In the genomic region with DNA sequence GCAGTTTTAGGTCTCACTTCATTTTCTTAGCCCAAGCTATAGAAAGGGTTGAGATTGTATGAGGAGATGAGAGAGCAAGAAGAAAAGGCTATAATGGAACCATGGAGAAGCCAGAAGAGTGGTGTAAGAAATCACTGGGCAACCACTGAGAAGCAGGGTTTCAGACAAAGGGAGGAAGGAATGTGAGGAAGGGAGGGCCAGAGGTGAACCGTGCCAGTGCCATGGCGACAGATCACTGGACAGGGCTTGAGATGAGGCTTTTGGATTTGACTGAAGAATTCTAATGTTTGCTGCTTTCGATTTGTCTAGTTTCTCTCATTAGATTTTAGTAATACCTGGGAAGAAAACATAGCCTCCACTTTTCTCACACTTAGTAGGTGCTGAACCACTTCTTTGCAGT, we compare ENCODE assay signal across 9 cellular contexts. TPM values are rescaled to one million over a fixed set of nuclear protein-coding genes. Genes with fewer than 3 reads are reported as not detected.
DNase-seq lines count a peak whose midpoint lies in the region; ATAC-seq lines count a peak whose summit lies in the region.
"Had no signal": no experiment of that assay in that cellular context is flagged by ENCODE, and none has a peak within 500 bp of the region (broad histone marks: within the 10 kb centered on the region; RNA-seq: fewer than 3 reads in every experiment).

No MANE protein-coding gene starts in this region.

- no peaks in the 10 kb centered on the region for H3K27me3 Mint-ChIP-seq in activated T-cell treated with anti-CD3 and anti-CD28 coated beads, Interleukin-2, amount 50 U/mL, for 24 hours
- no peaks in the 10 kb centered on the region for H3K27me3 Mint-ChIP-seq in activated T-helper 1 cell treated with anti-CD3 and anti-CD28 coated beads, Interleukin-12 subunit alpha, Interleukin-12 subunit beta, Interleukin-2, Interleukin-4 antibody, amounts not matched to agents 30 ng/mL and 10 ng/mL and 1 ng/mL, durations not matched to agents 14 hours and 24 hours and 36 hours (ENCODE audit: insufficient read depth)
- no peaks in the 10 kb centered on the region for H3K27me3 Mint-ChIP-seq in stimulated activated memory B cell treated with anti-CD40 and anti-IgM and Interleukin-4, amounts not matched to agents 10 μg/mL and 1 μg/mL and 100 μg/mL, for 72 hours

- peak overlapping the region; percentile 99 for H3K27ac Mint-ChIP-seq in activated T-cell treated with anti-CD3 and anti-CD28 coated beads, Interleukin-2, amount 50 U/mL, for 24 hours
- peak overlapping the region; percentile 85 for H3K27ac Mint-ChIP-seq in activated T-helper 1 cell treated with anti-CD3 and anti-CD28 coated beads, Interleukin-12 subunit alpha, Interleukin-12 subunit beta, Interleukin-2, Interleukin-4 antibody, amounts not matched to agents 30 ng/mL and 10 ng/mL and 1 ng/mL, durations not matched to agents 14 hours and 24 hours and 36 hours
- H3K27ac Mint-ChIP-seq in stimulated activated memory B cell treated with anti-CD40 and anti-IgM and Interleukin-4, amounts not matched to agents 10 μg/mL and 1 μg/mL and 100 μg/mL, for 72 hours = peak overlapping the region; percentile 77

- no peaks in the 10 kb centered on the region for H3K9me3 Mint-ChIP-seq in activated T-cell treated with anti-CD3 and anti-CD28 coated beads, Interleukin-2, amount 50 U/mL, for 24 hours
- H3K9me3 Mint-ChIP-seq in activated T-helper 1 cell treated with anti-CD3 and anti-CD28 coated beads, Interleukin-12 subunit alpha, Interleukin-12 subunit beta, Interleukin-2, Interleukin-4 antibody, amounts not matched to agents 30 ng/mL and 10 ng/mL and 1 ng/mL, durations not matched to agents 14 hours and 24 hours and 36 hours = no peaks in the 10 kb centered on the region
- H3K9me3 Mint-ChIP-seq in stimulated activated memory B cell treated with anti-CD40 and anti-IgM and Interleukin-4, amounts not matched to agents 10 μg/mL and 1 μg/mL and 100 μg/mL, for 72 hours = no peaks in the 10 kb centered on the region

- no peak for DNase-seq in activated T-cell treated with anti-CD3 and anti-CD28 coated beads, Interleukin-2, amount 50 U/mL, for 24 hours
- DNase-seq in activated T-cell treated with anti-CD3 and anti-CD28 coated beads, Interleukin-2, amount 50 U/mL, for 1 hour = no peak
- no peak for DNase-seq in activated T-helper 1 cell treated with anti-CD3 and anti-CD28 coated beads, Interleukin-12 subunit alpha, Interleukin-12 subunit beta, Interleukin-2, Interleukin-4 antibody, amounts not matched to agents 30 ng/mL and 10 ng/mL and 1 ng/mL, durations not matched to agents 14 hours and 24 hours and 36 hours (ENCODE audit: low spot score)
- DNase-seq in iPS-NIHi7 (ENCODE audit: extremely low spot score) (peak; percentile 18), NCI-H2107 treated with DMSO at 0.1 percent for 48 hours (lab: John Stamatoyannopoulos, UW; ENCODE audit: unreplicated experiment) (no peak)
- DNase-seq: stimulated activated CD4-positive, alpha-beta T cell treated with anti-CD3 and anti-CD28 coated beads, Interleukin-4, amount 100 ng/mL, for 4 hours had no signal

- intact Hi-C loops in activated T-helper 1 cell treated with anti-CD3 and anti-CD28 coated beads, Interleukin-12 subunit alpha, Interleukin-12 subunit beta, Interleukin-2, Interleukin-4 antibody, amounts not matched to agents 30 ng/mL and 10 ng/mL and 1 ng/mL, durations not matched to agents 14 hours and 24 hours and 36 hours (cut with micrococcal nuclease) = no loop called here

- no peak for ATAC-seq in stimulated activated memory B cell treated with anti-CD40 and anti-IgM and Interleukin-4, amounts not matched to agents 10 μg/mL and 1 μg/mL and 100 μg/mL, for 72 hours
- ATAC-seq in HG03354 (IDR thresholded peaks at IDR 0.05; ENCODE audit: poor library complexity, severe bottlenecking, unreplicated experiment) (no peak), GM19455 (IDR thresholded peaks at IDR 0.05; ENCODE audit: unreplicated experiment) (no peak)

- H3K4me3 Mint-ChIP-seq in activated T-cell treated with anti-CD3 and anti-CD28 coated beads, Interleukin-2, amount 50 U/mL, for 24 hours = peak overlapping the region; percentile 69
- peak overlapping the region; percentile 19 for H3K4me3 Mint-ChIP-seq in activated T-helper 1 cell treated with anti-CD3 and anti-CD28 coated beads, Interleukin-12 subunit alpha, Interleukin-12 subunit beta, Interleukin-2, Interleukin-4 antibody, amounts not matched to agents 30 ng/mL and 10 ng/mL and 1 ng/mL, durations not matched to agents 14 hours and 24 hours and 36 hours
- no peak overlapping the region for H3K4me3 Mint-ChIP-seq in stimulated activated memory B cell treated with anti-CD40 and anti-IgM and Interleukin-4, amounts not matched to agents 10 μg/mL and 1 μg/mL and 100 μg/mL, for 72 hours

- peaks cover 68% of the 10 kb centered on the region for H3K36me3 Mint-ChIP-seq in activated T-cell treated with anti-CD3 and anti-CD28 coated beads, Interleukin-2, amount 50 U/mL, for 24 hours (ENCODE audit: low read depth)
- H3K36me3 Mint-ChIP-seq in activated T-helper 1 cell treated with anti-CD3 and anti-CD28 coated beads, Interleukin-12 subunit alpha, Interleukin-12 subunit beta, Interleukin-2, Interleukin-4 antibody, amounts not matched to agents 30 ng/mL and 10 ng/mL and 1 ng/mL, durations not matched to agents 14 hours and 24 hours and 36 hours (ENCODE audit: low read depth) = peaks cover 33% of the 10 kb centered on the region
- peaks cover 48% of the 10 kb centered on the region for H3K36me3 Mint-ChIP-seq in stimulated activated memory B cell treated with anti-CD40 and anti-IgM and Interleukin-4, amounts not matched to agents 10 μg/mL and 1 μg/mL and 100 μg/mL, for 72 hours

- peaks cover 89% of the 10 kb centered on the region for H3K4me1 Mint-ChIP-seq in activated T-cell treated with anti-CD3 and anti-CD28 coated beads, Interleukin-2, amount 50 U/mL, for 24 hours (ENCODE audit: low read depth)
- peaks cover 78% of the 10 kb centered on the region for H3K4me1 Mint-ChIP-seq in activated T-helper 1 cell treated with anti-CD3 and anti-CD28 coated beads, Interleukin-12 subunit alpha, Interleukin-12 subunit beta, Interleukin-2, Interleukin-4 antibody, amounts not matched to agents 30 ng/mL and 10 ng/mL and 1 ng/mL, durations not matched to agents 14 hours and 24 hours and 36 hours (ENCODE audit: low read depth)
- H3K4me1 Mint-ChIP-seq in stimulated activated memory B cell treated with anti-CD40 and anti-IgM and Interleukin-4, amounts not matched to agents 10 μg/mL and 1 μg/mL and 100 μg/mL, for 72 hours = peaks cover 61% of the 10 kb centered on the region

RNA-seq across cellular contexts. Expression of a gene that starts 6.3 kb away (rescaled TPM):
- total RNA-seq in activated T-helper 1 cell treated with anti-CD3 and anti-CD28 coated beads, Interleukin-12 subunit alpha, Interleukin-12 subunit beta, Interleukin-2, Interleukin-4 antibody, amounts not matched to agents 30 ng/mL and 10 ng/mL and 1 ng/mL, durations not matched to agents 14 hours and 24 hours and 36 hours = 22.6 and 23.6 TPM in 2 replicates

RNA-seq across cellular contexts. Expression of a gene that starts 55.3 kb away (rescaled TPM):
- 12.0 and 15.9 TPM in 2 replicates for total RNA-seq in activated T-helper 1 cell treated with anti-CD3 and anti-CD28 coated beads, Interleukin-12 subunit alpha, Interleukin-12 subunit beta, Interleukin-2, Interleukin-4 antibody, amounts not matched to agents 30 ng/mL and 10 ng/mL and 1 ng/mL, durations not matched to agents 14 hours and 24 hours and 36 hours
